ENCODE assay signal across 30 cellular contexts in genomic region chr3:33581666-33582065, GRCh38.
"Had no signal": no experiment of that assay in that cellular context is flagged by ENCODE, and none has a peak within 500 bp of the region (broad histone marks: within the 10 kb centered on the region; RNA-seq: fewer than 3 reads in every experiment).

No MANE protein-coding gene starts in this region.

- FAIRE-seq: frontal cortex, kidney had no signal

- H3K27me3 ChIP-seq: body of pancreas, cardiac muscle cell, colonic mucosa, ovary, right lobe of liver, upper lobe of left lung, vagina had no signal

- H3K27ac ChIP-seq: body of pancreas, cardiac muscle cell, colonic mucosa, ovary, right lobe of liver, skin epidermis, vagina, WERI-Rb-1 had no signal

- H3K9me3 ChIP-seq: body of pancreas, colonic mucosa, ovary, right lobe of liver, upper lobe of left lung, vagina had no signal

- H3K4me3 ChIP-seq: body of pancreas, cardiac muscle cell, colonic mucosa, ovary, right lobe of liver, skin epidermis, upper lobe of left lung, vagina had no signal

- ATAC-seq: activated T-helper 17 cell treated with anti-CD3 and anti-CD28 coated beads, Interleukin-2, amount 50 U/mL, for 72 hours; body of pancreas; left colon; natural killer cell treated with Interleukin-12 subunit alpha and Interleukin-12 subunit beta and Interleukin-15 and Interleukin-18, amount 100 ng/mL, for 72 hours; right lobe of liver; stimulated activated effector memory CD8-positive, alpha-beta T cell treated with anti-CD3 and anti-CD28 coated beads, Interleukin-12 subunit alpha, Interleukin-12 subunit beta, amount 100 ng/mL, for 72 hours; stimulated activated naive CD8-positive, alpha-beta T cell treated with anti-CD3 and anti-CD28 coated beads, Interleukin-15, amount 100 ng/mL, for 72 hours; T-helper 17 cell had no signal

- H3K4me3 Mint-ChIP-seq: activated CD4-positive, alpha-beta memory T cell treated with anti-CD3 and anti-CD28 coated beads, Interleukin-2, amount 10 ng/mL, durations not matched to agents 7 days and 5 days; activated CD4-positive, alpha-beta T cell treated with anti-CD3 and anti-CD28 coated beads, Interleukin-2, amount 10 ng/mL, durations not matched to agents 24 days and 14 days; activated naive CD4-positive, alpha-beta T cell treated with anti-CD3 and anti-CD28 coated beads, Interleukin-2, amount 50 U/mL, for 24 hours; activated T-cell treated with anti-CD3 and anti-CD28 coated beads, Interleukin-2, amount 50 U/mL, for 24 hours; activated T-helper 17 cell treated with anti-CD3 and anti-CD28 coated beads, Interleukin-2, amount 50 U/mL, for 72 hours; natural killer cell treated with Interleukin-12 subunit alpha and Interleukin-12 subunit beta and Interleukin-15 and Interleukin-18, amount 100 ng/mL, for 72 hours; stimulated activated effector memory CD8-positive, alpha-beta T cell treated with anti-CD3 and anti-CD28 coated beads, Interleukin-12 subunit alpha, Interleukin-12 subunit beta, amount 100 ng/mL, for 72 hours; stimulated activated naive CD8-positive, alpha-beta T cell treated with anti-CD3 and anti-CD28 coated beads, Interleukin-15, amount 100 ng/mL, for 72 hours; T-helper 17 cell had no signal

- H3K4me1 ChIP-seq: body of pancreas, colonic mucosa, right lobe of liver, vagina had no signal

- DNase-seq: activated CD4-positive, alpha-beta memory T cell treated with anti-CD3 and anti-CD28 coated beads, Interleukin-2, amount 10 ng/mL, durations not matched to agents 7 days and 5 days; activated CD4-positive, alpha-beta T cell treated with anti-CD3 and anti-CD28 coated beads, Interleukin-2, amount 10 ng/mL, durations not matched to agents 24 days and 14 days; activated CD4-positive, CD25-positive, alpha-beta regulatory T cell treated with anti-CD3 and anti-CD28 coated beads, Interleukin-2, amount 50 U/mL, for 72 hours; activated CD8-positive, alpha-beta memory T cell treated with anti-CD3 and anti-CD28 coated beads, Interleukin-2, amount 50 U/mL, for 48 hours; activated T-cell treated with anti-CD3 and anti-CD28 coated beads, Interleukin-2, amount 50 U/mL, for 24 hours; body of pancreas; cerebellar nuclear complex; colonic mucosa; effector CD8-positive, alpha-beta T cell; kidney; left colon; ovary; right lobe of liver; stimulated activated CD4-positive, alpha-beta T cell treated with anti-CD3 and anti-CD28 coated beads, Interleukin-12 subunit alpha, Interleukin-12 subunit beta, amount 100 ng/mL, for 4 hours; stimulated activated CD4-positive, alpha-beta T cell treated with anti-CD3 and anti-CD28 coated beads, Interleukin-4, amount 100 ng/mL, for 1 hour; stimulated activated naive CD8-positive, alpha-beta T cell treated with anti-CD3 and anti-CD28 coated beads, Interleukin-15, amount 100 ng/mL, for 72 hours; substantia nigra; T-helper 17 cell; T1000; upper lobe of left lung; WERI-Rb-1 had no signal

- H3K27me3 Mint-ChIP-seq: activated CD4-positive, alpha-beta memory T cell treated with anti-CD3 and anti-CD28 coated beads, Interleukin-2, amount 10 ng/mL, durations not matched to agents 7 days and 5 days; activated CD4-positive, alpha-beta T cell treated with anti-CD3 and anti-CD28 coated beads, Interleukin-2, amount 10 ng/mL, durations not matched to agents 24 days and 14 days; activated naive CD4-positive, alpha-beta T cell treated with anti-CD3 and anti-CD28 coated beads, Interleukin-2, amount 50 U/mL, for 24 hours; activated T-cell treated with anti-CD3 and anti-CD28 coated beads, Interleukin-2, amount 50 U/mL, for 24 hours; activated T-helper 17 cell treated with anti-CD3 and anti-CD28 coated beads, Interleukin-2, amount 50 U/mL, for 72 hours; natural killer cell treated with Interleukin-12 subunit alpha and Interleukin-12 subunit beta and Interleukin-15 and Interleukin-18, amount 100 ng/mL, for 72 hours; progenitor cell of endocrine pancreas; stimulated activated naive CD8-positive, alpha-beta T cell treated with anti-CD3 and anti-CD28 coated beads, Interleukin-15, amount 100 ng/mL, for 72 hours; T-helper 17 cell had no signal

- H3K27ac Mint-ChIP-seq: activated CD4-positive, alpha-beta memory T cell treated with anti-CD3 and anti-CD28 coated beads, Interleukin-2, amount 10 ng/mL, durations not matched to agents 7 days and 5 days; activated CD4-positive, alpha-beta T cell treated with anti-CD3 and anti-CD28 coated beads, Interleukin-2, amount 10 ng/mL, durations not matched to agents 24 days and 14 days; activated T-cell treated with anti-CD3 and anti-CD28 coated beads, Interleukin-2, amount 50 U/mL, for 24 hours; activated T-helper 17 cell treated with anti-CD3 and anti-CD28 coated beads, Interleukin-2, amount 50 U/mL, for 72 hours; natural killer cell treated with Interleukin-12 subunit alpha and Interleukin-12 subunit beta and Interleukin-15 and Interleukin-18, amount 100 ng/mL, for 72 hours; stimulated activated effector memory CD8-positive, alpha-beta T cell treated with anti-CD3 and anti-CD28 coated beads, Interleukin-12 subunit alpha, Interleukin-12 subunit beta, amount 100 ng/mL, for 72 hours; T-helper 17 cell had no signal

- H3K4me1 Mint-ChIP-seq: activated CD4-positive, alpha-beta memory T cell treated with anti-CD3 and anti-CD28 coated beads, Interleukin-2, amount 10 ng/mL, durations not matched to agents 7 days and 5 days; activated CD4-positive, alpha-beta T cell treated with anti-CD3 and anti-CD28 coated beads, Interleukin-2, amount 10 ng/mL, durations not matched to agents 24 days and 14 days; activated naive CD4-positive, alpha-beta T cell treated with anti-CD3 and anti-CD28 coated beads, Interleukin-2, amount 50 U/mL, for 24 hours; activated T-helper 17 cell treated with anti-CD3 and anti-CD28 coated beads, Interleukin-2, amount 50 U/mL, for 72 hours; stimulated activated effector memory CD8-positive, alpha-beta T cell treated with anti-CD3 and anti-CD28 coated beads, Interleukin-12 subunit alpha, Interleukin-12 subunit beta, amount 100 ng/mL, for 72 hours; stimulated activated naive CD8-positive, alpha-beta T cell treated with anti-CD3 and anti-CD28 coated beads, Interleukin-15, amount 100 ng/mL, for 72 hours; T-helper 17 cell had no signal

- H3K9me3 Mint-ChIP-seq: activated CD4-positive, alpha-beta memory T cell treated with anti-CD3 and anti-CD28 coated beads, Interleukin-2, amount 10 ng/mL, durations not matched to agents 7 days and 5 days; activated CD4-positive, alpha-beta T cell treated with anti-CD3 and anti-CD28 coated beads, Interleukin-2, amount 10 ng/mL, durations not matched to agents 24 days and 14 days; activated naive CD4-positive, alpha-beta T cell treated with anti-CD3 and anti-CD28 coated beads, Interleukin-2, amount 50 U/mL, for 24 hours; activated T-cell treated with anti-CD3 and anti-CD28 coated beads, Interleukin-2, amount 50 U/mL, for 24 hours; activated T-helper 17 cell treated with anti-CD3 and anti-CD28 coated beads, Interleukin-2, amount 50 U/mL, for 72 hours; natural killer cell treated with Interleukin-12 subunit alpha and Interleukin-12 subunit beta and Interleukin-15 and Interleukin-18, amount 100 ng/mL, for 72 hours; stimulated activated effector memory CD8-positive, alpha-beta T cell treated with anti-CD3 and anti-CD28 coated beads, Interleukin-12 subunit alpha, Interleukin-12 subunit beta, amount 100 ng/mL, for 72 hours; stimulated activated naive CD8-positive, alpha-beta T cell treated with anti-CD3 and anti-CD28 coated beads, Interleukin-15, amount 100 ng/mL, for 72 hours had no signal

- H3K36me3 ChIP-seq: colonic mucosa, ovary, right lobe of liver had no signal
